ENCODE assay signal across 10 cellular contexts in the genomic region with DNA sequence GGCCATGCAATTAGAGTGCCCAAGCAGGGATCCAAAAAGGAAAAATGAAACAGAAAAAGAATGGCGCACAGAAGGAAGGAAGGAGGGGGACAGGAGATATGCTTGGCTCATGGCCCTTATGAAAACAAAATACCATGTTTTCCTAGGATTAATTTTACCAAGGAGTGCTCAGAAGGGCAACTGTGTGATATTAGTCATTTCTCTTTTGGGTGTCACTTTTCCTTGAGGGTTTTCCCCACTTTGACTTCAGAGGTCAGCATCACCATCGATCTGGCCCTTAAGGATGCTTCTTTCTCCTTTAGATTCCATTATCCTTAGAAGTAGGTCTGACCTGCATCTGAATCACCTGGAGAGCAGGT. TPM values are rescaled to one million over a fixed set of nuclear protein-coding genes. Genes with fewer than 3 reads are reported as not detected.
DNase-seq lines count a peak whose midpoint lies in the region; ATAC-seq and TF ChIP-seq lines count a peak whose summit lies in the region.
"Had no signal": no experiment of that assay in that cellular context is flagged by ENCODE, and none has a peak within 500 bp of the region (broad histone marks: within the 10 kb centered on the region; RNA-seq: fewer than 3 reads in every experiment).

No MANE protein-coding gene starts in this region.

- H3K4me1 ChIP-seq in A673 (ENCODE audit: insufficient read depth, low read length, poor library complexity, severe bottlenecking) (peaks cover 5% of the 10 kb centered on the region), HCT116 (ENCODE audit: control insufficient read depth in 1 of 2, insufficient read depth in 2 of 2, low read length in 2 of 2) (peaks cover 13 to 29% of the 10 kb centered on the region in 2 experiments; a peak in 3 of 4 replicates), mammary epithelial cell (ENCODE audit: insufficient read depth, low read length) (peaks cover 24% of the 10 kb centered on the region), muscle layer of duodenum (ENCODE audit: control insufficient read depth in 1 of 2, insufficient read depth in 2 of 2, low read length in 2 of 2) (peaks cover 4 to 27% of the 10 kb centered on the region in 2 donors)

- ATAC-seq in HCT116 (no peak), GM19467 (IDR thresholded peaks at IDR 0.05; ENCODE audit: unreplicated experiment) (no peak)

- H3K9ac ChIP-seq in HCT116 (ENCODE audit: low read length) (0 out of 2 replicates have a peak overlapping the region, but pooled peaks have one; percentile 84), mammary epithelial cell (ENCODE audit: insufficient read depth, low read length) (no peak overlapping the region)

- H3K9me2 ChIP-seq in HCT116 (ENCODE audit: insufficient read depth): no peaks in the 10 kb centered on the region

- H3K27me3 ChIP-seq in A673 (replicated peaks; ENCODE audit: insufficient read depth, low read depth, low read length, poor library complexity) (no peaks in the 10 kb centered on the region), HCT116 (ENCODE audit: insufficient read depth, low read length) (no peaks in the 10 kb centered on the region), mammary epithelial cell (ENCODE audit: insufficient read depth, low read length) (no peaks in the 10 kb centered on the region), muscle layer of duodenum (ENCODE audit: low read depth, low read length) (no peaks in the 10 kb centered on the region)

- POLR2A ChIA-PET in A673 (lab: Charles Lee; ENCODE audit: low non-redundant PET): no interaction called here
- POLR2A ChIA-PET in HCT116 (lab: Charles Lee): no interaction called here

- H3K79me2 ChIP-seq in HCT116 (ENCODE audit: insufficient read depth, low read length) (peaks cover 7% of the 10 kb centered on the region; the same call in 1 of the 2 replicates), mammary epithelial cell (ENCODE audit: insufficient read depth, low read length) (peaks cover 11% of the 10 kb centered on the region)

- DNase-seq in A673 (ENCODE audit: low spot score) (no peak), HCT116 (ENCODE audit: low read depth, low spot score) (no peak), mammary epithelial cell (no peak), CD1c-positive myeloid dendritic cell (ENCODE audit: extremely low spot score) (no peak), posterior vena cava (ENCODE audit: low spot score) (no peak), amygdala (lab: John Stamatoyannopoulos, UW) (no peak)
- DNase-seq: DMS79, NCI-H1092 had no signal

- TF ChIP-seq RAD21 in HCT116 (IDR thresholded peaks at IDR 0.05; ENCODE audit: low read depth): no peak

- no peak overlapping the region for H3K27ac ChIP-seq in A673 (ENCODE audit: low read depth, low read length, poor library complexity, severe bottlenecking)
- H3K27ac ChIP-seq in HCT116 (ENCODE audit: low read depth, low read length): no peak overlapping the region
- H3K27ac ChIP-seq in mammary epithelial cell (ENCODE audit: insufficient read depth, low read depth, low read length): no peak overlapping the region
- no peak overlapping the region for H3K27ac ChIP-seq in muscle layer of duodenum (ENCODE audit: low read length)

- H3K4me2 ChIP-seq in HCT116 (ENCODE audit: low read length) (peak overlapping the region; percentile 93), mammary epithelial cell (ENCODE audit: insufficient read depth, low read depth, low read length) (peak overlapping the region; percentile 89)

- 86% methylated on average over 2 of the region's 2 CpGs for WGBS in mammary epithelial cell (ENCODE audit: low coverage, missing lambda C conversion rate)

- H2AFZ ChIP-seq in HCT116 (ENCODE audit: low read depth, low read length, poor library complexity, severe bottlenecking) (no peak overlapping the region), mammary epithelial cell (ENCODE audit: low read depth, low read length) (peak overlapping the region; percentile 99)

- in situ Hi-C loops in mammary epithelial cell (cut with MboI; ENCODE audit: low sequenced_read_pairs in 2 of 2): loop anchor here (10.0 to 25.0 kb wide), 3 partner anchors 120 to 220 kb away; a partner anchor contains a TSS

- no peak for TF ChIP-seq CTCF in A673 (conservative IDR thresholded peaks at IDR 0.05; ENCODE audit: low read depth, low read length)
- no peak for TF ChIP-seq CTCF in HCT116 (IDR thresholded peaks at IDR 0.05 in 2 of 3, conservative IDR thresholded peaks at IDR 0.05 in 1 of 3; ENCODE audit: borderline replicate concordance in 1 of 3, insufficient read depth in 1 of 3, low read depth in 2 of 3, low read length in 2 of 3)
- TF ChIP-seq CTCF in mammary epithelial cell (conservative IDR thresholded peaks at IDR 0.05 in 1 of 2, IDR thresholded peaks at IDR 0.05 in 1 of 2; ENCODE audit: extremely low read depth in 1 of 2, insufficient read depth in 1 of 2, low read depth in 1 of 2, low read length in 2 of 2): no peak

- H4K20me1 ChIP-seq in HCT116 (ENCODE audit: insufficient read depth) (no peaks in the 10 kb centered on the region), mammary epithelial cell (ENCODE audit: insufficient read depth, low read length) (no peaks in the 10 kb centered on the region)

- RAD21 ChIA-PET in HCT116 (lab: Charles Lee; ENCODE audit: low non-redundant PET in 1 of 2, low total read pairs in 2 of 2, uncharacterized antibody in 2 of 2, unreplicated experiment in 2 of 2): no interaction called here

- H3K36me3 ChIP-seq in A673 (ENCODE audit: insufficient read depth, low read length, poor library complexity, severe bottlenecking): no peaks in the 10 kb centered on the region
- H3K36me3 ChIP-seq in HCT116 (ENCODE audit: control insufficient read depth in 1 of 2, insufficient read depth in 2 of 2, low read length in 2 of 2): peaks cover 0 to 3% of the 10 kb centered on the region in 2 experiments; a peak in 1 of 4 replicates
- no peaks in the 10 kb centered on the region for H3K36me3 ChIP-seq in mammary epithelial cell (ENCODE audit: insufficient read depth, low read length)
- H3K36me3 ChIP-seq in muscle layer of duodenum (ENCODE audit: control insufficient read depth in 1 of 2, insufficient read depth in 2 of 2, low read length in 2 of 2): peaks cover 0 to 9% of the 10 kb centered on the region in 2 donors

- H3K4me3 ChIP-seq in A673 (ENCODE audit: low read depth, low read length, poor library complexity, severe bottlenecking): peak overlapping the region; percentile 71
- peak overlapping the region; percentile 77 to 85; a peak in 3 of 4 replicates for H3K4me3 ChIP-seq in HCT116 (replicated peaks in 1 of 2; ENCODE audit: low read depth in 1 of 2, low read length in 2 of 2)
- H3K4me3 ChIP-seq in mammary epithelial cell (replicated peaks in 1 of 3; ENCODE audit: insufficient read depth in 1 of 3, low read depth in 2 of 3, low read length in 3 of 3): no peak overlapping the region
- H3K4me3 ChIP-seq in muscle layer of duodenum (ENCODE audit: low read depth in 1 of 2, low read length in 2 of 2): peak overlapping the region; percentile 83 to 86

- intact Hi-C loops in A673 (cut with micrococcal nuclease; ENCODE audit: unreplicated experiment) (no loop called here), HCT116 (cut with micrococcal nuclease) (no loop called here), mammary epithelial cell (cut with micrococcal nuclease) (loop anchor here (5.0 kb wide), 1 partner anchor 575 kb away; no protein-coding TSS in a partner anchor), posterior vena cava (cut with DNase I) (loop anchor here (5.0 to 10.0 kb wide), 2 partner anchors 120 to 287 kb away; a partner anchor contains a TSS)

- CTCF ChIA-PET in A673 (lab: Charles Lee) (no interaction called here), HCT116 (lab: Charles Lee) (no interaction called here), mammary epithelial cell (lab: Charles Lee; ENCODE audit: low non-redundant PET) (interaction anchor here (0.7 kb wide), 1 partner anchor 376 kb away, joined by 3 read pairs; no protein-coding TSS in a partner anchor)

- BruUV-seq in A673 (replicated peaks; lab: Mats Ljungman, UMichigan) (no TSS peak), HCT116 (replicated peaks; lab: Mats Ljungman, UMichigan) (no TSS peak), mammary epithelial cell (replicated peaks; lab: Mats Ljungman, UMichigan) (no TSS peak)

- no peaks in the 10 kb centered on the region for H3K9me3 ChIP-seq in A673 (ENCODE audit: low read depth, low read length, poor library complexity, severe bottlenecking)
- H3K9me3 ChIP-seq in HCT116 (ENCODE audit: control insufficient read depth in 1 of 2, insufficient read depth in 1 of 2, low read depth in 1 of 2, low read length in 2 of 2): no peaks in the 10 kb centered on the region
- H3K9me3 ChIP-seq in mammary epithelial cell (replicated peaks; ENCODE audit: insufficient read depth, low read length): no peaks in the 10 kb centered on the region
- H3K9me3 ChIP-seq in muscle layer of duodenum (ENCODE audit: control insufficient read depth in 1 of 2, low read length in 2 of 2): no peaks in the 10 kb centered on the region

- TF ChIP-seq POLR2A in HCT116 (IDR thresholded peaks at IDR 0.05; ENCODE audit: borderline replicate concordance, extremely low read depth, insufficient read depth, insufficient read length): no peak

- dilution Hi-C loops in mammary epithelial cell (cut with HindIII; ENCODE audit: low sequenced_read_pairs): no loop called here

TF ChIP-seq in HCT116, 20 proteins besides CTCF, POLR2A, EP300 and RAD21:
- TF ChIP-seq EZH2 (IDR thresholded peaks at IDR 0.05) (no peak), CEBPB (IDR thresholded peaks at IDR 0.05; ENCODE audit: low read depth) (no peak), ZFX (IDR thresholded peaks at IDR 0.05) (no peak), SIN3A (IDR thresholded peaks at IDR 0.05; ENCODE audit: low read depth) (no peak)

RNA-seq across cellular contexts. Expression of a gene that starts 1.4 kb away (rescaled TPM):
- 22.8 and 25.9 TPM in 2 replicates for total RNA-seq in A673 (2021)
- 12.2 TPM for total RNA-seq in HCT116 (2021; ENCODE audit: unreplicated experiment)
- 4.6 and 4.8 TPM in 2 replicates for polyA plus RNA-seq in HCT116 (2012)
- total RNA-seq in mammary epithelial cell: 10 to 100 TPM; 14.6 to 18.8 TPM
- 7.1 TPM for polyA plus RNA-seq in mammary epithelial cell
- 18.0 TPM for polyA minus RNA-seq in mammary epithelial cell
- total RNA-seq in posterior vena cava: 10 to 100 TPM; 41.4 to 47.6 TPM

Comparison
In these comparisons a context has a peak if more than half of its experiments do, and no peak if none do; other contexts are left out.
1. H3K4me3 ChIP-seq: peak in A673 (single experiment), HCT116 (2 of 2) and muscle layer of duodenum (2 of 2); none in mammary epithelial cell (0 of 3).
2. intact Hi-C loops: an anchor here in mammary epithelial cell (5.0 kb wide) and posterior vena cava (5.0 to 10.0 kb wide); none called in A673 and HCT116.